ENCODE assay signal across 9 cellular contexts in the genomic region with DNA sequence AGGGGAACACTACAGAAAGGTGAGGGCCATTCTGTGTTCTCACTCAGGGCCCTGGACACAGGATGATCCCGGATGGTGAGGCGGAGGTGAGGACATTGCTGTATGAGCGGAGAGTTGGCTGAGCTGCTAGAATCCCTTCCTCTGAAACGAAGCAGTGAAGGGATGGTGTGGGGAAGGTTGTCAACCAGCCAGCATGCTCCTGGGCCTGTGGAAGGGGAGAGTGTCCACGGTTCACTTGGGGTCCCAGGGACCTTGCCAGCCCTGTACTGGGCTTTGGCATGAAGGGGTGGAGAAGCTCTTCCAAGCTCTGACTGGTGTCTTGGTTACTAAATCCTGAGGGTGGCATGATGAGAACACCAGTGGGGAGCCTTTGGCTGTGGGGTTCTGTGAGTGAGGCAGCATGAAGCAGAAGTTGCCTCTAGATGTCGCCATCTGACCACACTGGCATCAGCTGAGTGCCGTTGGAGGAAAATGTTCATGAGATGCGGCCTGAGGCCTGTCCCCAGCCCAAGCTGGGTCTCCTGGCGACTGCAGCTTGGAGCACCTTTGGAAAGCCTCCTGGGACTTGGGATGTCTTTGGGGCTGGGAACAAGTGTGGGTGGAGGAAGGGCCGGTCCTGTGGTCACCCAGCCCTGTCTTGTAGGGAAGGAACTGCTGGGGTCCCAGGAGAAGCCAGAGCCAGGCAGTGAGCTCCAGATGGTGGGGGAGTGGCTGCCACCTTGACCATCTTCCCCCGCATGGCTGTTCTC. TPM values are rescaled to one million over a fixed set of nuclear protein-coding genes. Genes with fewer than 3 reads are reported as not detected.
DNase-seq lines count a peak whose midpoint lies in the region; ATAC-seq and TF ChIP-seq lines count a peak whose summit lies in the region.
"Had no signal": no experiment of that assay in that cellular context is flagged by ENCODE, and none has a peak within 500 bp of the region (broad histone marks: within the 10 kb centered on the region; RNA-seq: fewer than 3 reads in every experiment).

No MANE protein-coding gene starts in this region.

- H3K4me3 ChIP-seq in endodermal cell (ENCODE audit: low read length) (no peak overlapping the region), mucosa of descending colon (no peak overlapping the region)

- H3K27me3 Mint-ChIP-seq in endodermal cell (ENCODE audit: insufficient read depth), result peaks cover under 1% of the 10 kb centered on the region

- WGBS in endodermal cell (ENCODE audit: insufficient coverage in 1 of 2, insufficient read length in 1 of 2), 2 experiments, result 71 to 86% methylated on average over 5 to 11 of the region's 11 CpGs

- H3K27ac Mint-ChIP-seq in endodermal cell, result no peak overlapping the region
- H3K27ac Mint-ChIP-seq: dendritic cell treated with granulocyte-macrophage colony-stimulating factor and Interleukin-4, amounts not matched to agents 40 ng/mL and 50 ng/mL, for 4 days had no signal

- peaks cover 5% of the 10 kb centered on the region for H3K36me3 ChIP-seq in endodermal cell (ENCODE audit: control insufficient read depth, insufficient read depth, low read length)
- no peaks in the 10 kb centered on the region for H3K36me3 ChIP-seq in mucosa of descending colon (ENCODE audit: low read depth)

- H3K9me3 Mint-ChIP-seq in endodermal cell, result no peaks in the 10 kb centered on the region
- H3K9me3 Mint-ChIP-seq: dendritic cell treated with granulocyte-macrophage colony-stimulating factor and Interleukin-4, amounts not matched to agents 40 ng/mL and 50 ng/mL, for 4 days had no signal

- no peaks in the 10 kb centered on the region for H3K36me3 Mint-ChIP-seq in endodermal cell (ENCODE audit: low read depth)

- intact Hi-C loops in mucosa of descending colon (cut with DNase I, micrococcal nuclease), result loop anchor here in 1 of 2 donors (5.0 kb wide), 1 partner anchor 32 kb away; the partner anchor contains the start of gene RRAD

- peaks cover 11% of the 10 kb centered on the region for H3K4me1 Mint-ChIP-seq in endodermal cell

- no peaks in the 10 kb centered on the region for H3K27me3 ChIP-seq in endodermal cell (ENCODE audit: control insufficient read depth, insufficient read depth, low read length, poor library complexity, severe bottlenecking)

- H3K4me1 ChIP-seq in endodermal cell (ENCODE audit: control insufficient read depth, insufficient read depth, low read length) (peaks cover 6% of the 10 kb centered on the region), mucosa of descending colon (ENCODE audit: low read depth) (peaks cover 25% of the 10 kb centered on the region)

- H3K4me3 Mint-ChIP-seq in endodermal cell, result no peak overlapping the region
- H3K4me3 Mint-ChIP-seq: dendritic cell treated with granulocyte-macrophage colony-stimulating factor and Interleukin-4, amounts not matched to agents 40 ng/mL and 50 ng/mL, for 4 days had no signal

- no peak overlapping the region for H3K9ac ChIP-seq in endodermal cell (ENCODE audit: extremely low read depth, low read length, poor library complexity, severe bottlenecking)

- peak; percentile 74 for DNase-seq in Daoy (ENCODE audit: low read depth)
- DNase-seq in NCI-H748 (lab: John Stamatoyannopoulos, UW; ENCODE audit: unreplicated experiment), result peak; percentile 55
- DNase-seq in activated CD8-positive, alpha-beta memory T cell treated with anti-CD3 and anti-CD28 coated beads for 24 hours, result peak; percentile 76
- peak; percentile 89 for DNase-seq in endodermal cell
- peak in 2 of 3 donors; percentile 75 to 90 for DNase-seq in mucosa of descending colon
- peak; percentile 54 for DNase-seq in stromal cell of bone marrow (ENCODE audit: low read depth)

- ATAC-seq in HG02623 (IDR thresholded peaks at IDR 0.05; ENCODE audit: unreplicated experiment), result peak; percentile 66
- ATAC-seq in mucosa of descending colon, result peak; percentile 87
- ATAC-seq in GM21737 (IDR thresholded peaks at IDR 0.05; ENCODE audit: unreplicated experiment), result no peak

- no peak overlapping the region for H3K27ac ChIP-seq in endodermal cell (ENCODE audit: low read depth, low read length)

- TF ChIP-seq CTCF in endodermal cell (conservative IDR thresholded peaks at IDR 0.05) (peak; percentile 92), mucosa of descending colon (IDR thresholded peaks at IDR 0.05) (peak; percentile 61)

- H3K9me3 ChIP-seq in endodermal cell (ENCODE audit: control insufficient read depth, low read length) (no peaks in the 10 kb centered on the region), mucosa of descending colon (no peaks in the 10 kb centered on the region)

RNA-seq across cellular contexts. Expression of gene PDP2, which starts 14.8 kb away (rescaled TPM):
- total RNA-seq in Daoy (2014; rRNA removed; shearing (Covaris generic)), result 2.7 and 5.7 TPM in 2 replicates
- 10 to 100 TPM; 23.1 to 31.5 TPM for total RNA-seq in endodermal cell
- polyA plus RNA-seq in endodermal cell (2013, experiment 1 of 2), result 11.4 TPM
- polyA plus RNA-seq in endodermal cell (2013, experiment 2 of 2), result 12.5 TPM
- total RNA-seq in mucosa of descending colon, result 10 to 100 TPM; 15.5 to 23.5 (median 23.2) TPM

RNA-seq across cellular contexts. Expression of gene CDH16, which starts 23.6 kb away (rescaled TPM):
- total RNA-seq in Daoy (2014; rRNA removed; shearing (Covaris generic)), result not detected in 2 replicates
- total RNA-seq in endodermal cell, result not detected
- polyA plus RNA-seq in endodermal cell (2013, experiment 1 of 2), result not detected
- polyA plus RNA-seq in endodermal cell (2013, experiment 2 of 2), result not detected
- under 1 TPM; 0.13 to 0.78 (median 0.72) TPM for total RNA-seq in mucosa of descending colon

RNA-seq across cellular contexts. Expression of gene RRAD, which starts 30.2 kb away (rescaled TPM):
- 24.3 and 27.7 TPM in 2 replicates for total RNA-seq in Daoy (2014; rRNA removed; shearing (Covaris generic))
- total RNA-seq in endodermal cell, result under 1 TPM in 1 of 2 donors, not detected in 1; 0.55 TPM
- polyA plus RNA-seq in endodermal cell (2013, experiment 1 of 2), result 0.53 TPM
- polyA plus RNA-seq in endodermal cell (2013, experiment 2 of 2), result 0.46 TPM
- total RNA-seq in mucosa of descending colon, result 10 to 100 TPM in 1 of 3 donors, 1 to 10 TPM in 2; 1.3 to 11.6 (median 1.3) TPM

RNA-seq across cellular contexts. Expression of gene CIAO2B, which starts 39.1 kb away (rescaled TPM):
- 127 and 129 TPM in 2 replicates for total RNA-seq in Daoy (2014; rRNA removed; shearing (Covaris generic))
- total RNA-seq in endodermal cell (10 to 100 TPM; 70.2 to 87.7 TPM), mucosa of descending colon (10 to 100 TPM; 72.5 to 78.1 (median 76.5) TPM)
- 99.2 TPM for polyA plus RNA-seq in endodermal cell (2013, experiment 1 of 2)
- polyA plus RNA-seq in endodermal cell (2013, experiment 2 of 2), result 88.5 TPM

RNA-seq across cellular contexts. Expression of gene CES2, which starts 40.2 kb away (rescaled TPM):
- total RNA-seq in Daoy (2014; rRNA removed; shearing (Covaris generic)), result 10.3 and 12.0 TPM in 2 replicates
- total RNA-seq in endodermal cell, result 10 to 100 TPM; 28.7 to 36.8 TPM
- 24.1 TPM for polyA plus RNA-seq in endodermal cell (2013, experiment 1 of 2)
- 20.5 TPM for polyA plus RNA-seq in endodermal cell (2013, experiment 2 of 2)
- total RNA-seq in mucosa of descending colon, result 100 to 1,000 TPM; 180 to 566 (median 456) TPM
